ENCODE assay signal across 8 cellular contexts in genomic region chr16:25257956-25258855, GRCh38. TPM values are rescaled to one million over a fixed set of nuclear protein-coding genes. Genes with fewer than 3 reads are reported as not detected.
DNase-seq lines count a peak whose midpoint lies in the region; TF ChIP-seq lines count a peak whose summit lies in the region.

No MANE protein-coding gene starts in this region.

- H3K4me1 ChIP-seq in GM23248 (ENCODE audit: insufficient read depth) (peaks cover 22% of the 10 kb centered on the region), Karpas-422 (ENCODE audit: low read length) (peaks cover 31% of the 10 kb centered on the region), neuron (ENCODE audit: insufficient read depth, low read length) (peaks cover 33% of the 10 kb centered on the region), subcutaneous abdominal adipose tissue (ENCODE audit: control insufficient read depth in 5 of 5, insufficient read depth in 5 of 5, low read length in 5 of 5) (peaks cover 7 to 37% (median 34%) of the 10 kb centered on the region in 5 donors)

- H3K9me2 ChIP-seq in GM23248 (ENCODE audit: insufficient read depth), result no peaks in the 10 kb centered on the region
- H3K9me2 ChIP-seq in Karpas-422 (replicated peaks; ENCODE audit: insufficient read depth, low read length), result no peaks in the 10 kb centered on the region

- peak overlapping the region; percentile 84 for H3K27ac ChIP-seq in GM23248
- peak overlapping the region; percentile 80 for H3K27ac ChIP-seq in Karpas-422 (ENCODE audit: low read length)
- H3K27ac ChIP-seq in subcutaneous abdominal adipose tissue (ENCODE audit: low read depth, low read length), result peak overlapping the region; percentile 79

- in situ Hi-C loops in GM23248 (cut with MboI), result loop anchor here (25.0 kb wide), 1 partner anchor 1854 kb away; no protein-coding TSS in a partner anchor

- no peaks in the 10 kb centered on the region for H3K27me3 ChIP-seq in GM23248 (replicated peaks; ENCODE audit: insufficient read depth)
- H3K27me3 ChIP-seq in Karpas-422 (ENCODE audit: low read length), result no peaks in the 10 kb centered on the region
- H3K27me3 ChIP-seq in neuron (ENCODE audit: insufficient read depth, low read length), result no peaks in the 10 kb centered on the region
- no peaks in the 10 kb centered on the region for H3K27me3 ChIP-seq in subcutaneous abdominal adipose tissue (ENCODE audit: control insufficient read depth in 5 of 5, insufficient read depth in 4 of 5, low read length in 5 of 5)

- H4K20me1 ChIP-seq in GM23248 (ENCODE audit: insufficient read depth), result no peaks in the 10 kb centered on the region; the same call in 1 of the 2 replicates
- H4K20me1 ChIP-seq in Karpas-422 (ENCODE audit: insufficient read depth, low read depth, low read length), result peaks cover 27% of the 10 kb centered on the region; the same call in 1 of the 2 replicates

- peak; percentile 82 for DNase-seq in EH (ENCODE audit: low read depth)
- DNase-seq in GM23248, result peak; percentile 80
- DNase-seq in Karpas-422, result peak; percentile 95
- peak; percentile 80 for DNase-seq in RPMI7951 (ENCODE audit: low read depth)
- DNase-seq in activated effector memory CD4-positive, alpha-beta T cell treated with anti-CD3 and anti-CD28 coated beads, Interleukin-2, amount 50 U/mL, for 16 hours, result peak; percentile 90
- peak; percentile 91 for DNase-seq in fibroblast of villous mesenchyme (ENCODE audit: low read depth)

- H3K36me3 ChIP-seq in GM23248 (ENCODE audit: low read depth) (no peaks in the 10 kb centered on the region), Karpas-422 (ENCODE audit: insufficient read depth, low read length) (no peaks in the 10 kb centered on the region; the same call in 1 of the 2 replicates), neuron (ENCODE audit: insufficient read depth, low read length) (peaks cover 22% of the 10 kb centered on the region), subcutaneous abdominal adipose tissue (ENCODE audit: control insufficient read depth in 5 of 5, insufficient read depth in 5 of 5, low read length in 5 of 5) (peaks cover 6 to 13% (median 10%) of the 10 kb centered on the region in 5 donors)

- H3K9me3 ChIP-seq in GM23248 (ENCODE audit: low read depth) (no peaks in the 10 kb centered on the region), Karpas-422 (ENCODE audit: low read length) (no peaks in the 10 kb centered on the region), neuron (ENCODE audit: low read length) (no peaks in the 10 kb centered on the region), subcutaneous abdominal adipose tissue (ENCODE audit: control insufficient read depth in 5 of 5, low read length in 5 of 5) (no peaks in the 10 kb centered on the region)

- peak overlapping the region; percentile 83 for H3K4me3 ChIP-seq in GM23248
- peak overlapping the region; percentile 86 for H3K4me3 ChIP-seq in Karpas-422 (ENCODE audit: low read length)
- peak overlapping the region; percentile 85 for H3K4me3 ChIP-seq in fibroblast of villous mesenchyme (ENCODE audit: low read depth, low read length)
- peak overlapping the region; percentile 56 for H3K4me3 ChIP-seq in neuron (ENCODE audit: low read length)
- H3K4me3 ChIP-seq in subcutaneous abdominal adipose tissue (ENCODE audit: low read depth in 1 of 5, low read length in 5 of 5), result peak overlapping the region; percentile 85 to 88 (median 86)

- H3K9ac ChIP-seq in GM23248, result peak overlapping the region; percentile 94
- peak overlapping the region; percentile 90 for H3K9ac ChIP-seq in Karpas-422 (ENCODE audit: low read length)
- H3K9ac ChIP-seq in subcutaneous abdominal adipose tissue (ENCODE audit: low read length in 5 of 5), result peak overlapping the region; percentile 26 to 93 (median 88)

- peak overlapping the region; percentile 92 for H2AFZ ChIP-seq in GM23248
- H2AFZ ChIP-seq in Karpas-422 (ENCODE audit: low read length), result peak overlapping the region; percentile 53; the same call in 1 of the 2 replicates
- H2AFZ ChIP-seq in neuron (ENCODE audit: low read depth, low read length), result peak overlapping the region; percentile 60

- peaks cover 20% of the 10 kb centered on the region; the same call in 1 of the 2 replicates for H3F3A ChIP-seq in GM23248 (ENCODE audit: insufficient read depth)

- WGBS in GM23248 (ENCODE audit: low coverage in 1 of 2, low lambda C conversion rate in 2 of 2, missing lambda C conversion rate in 2 of 2), 2 experiments, result 4 to 6% methylated on average over 32 to 40 of the region's 57 CpGs

- TF ChIP-seq CTCF in fibroblast of villous mesenchyme (IDR thresholded peaks at IDR 0.05; ENCODE audit: insufficient read depth, low read depth, low read length), result peak; percentile 4

- H3K4me2 ChIP-seq in GM23248 (ENCODE audit: unreplicated experiment), result peak overlapping the region; percentile 94
- H3K4me2 ChIP-seq in Karpas-422 (ENCODE audit: low read depth, low read length, poor library complexity, severe bottlenecking), result peak overlapping the region; percentile 99

- H3K79me2 ChIP-seq in GM23248 (ENCODE audit: insufficient read depth) (peaks cover 68% of the 10 kb centered on the region), Karpas-422 (ENCODE audit: low read length) (peaks cover 64% of the 10 kb centered on the region)

RNA-seq across cellular contexts. Expression of gene ZKSCAN2, which starts 0.6 kb away (rescaled TPM):
- 1.4 and 2.3 TPM in 2 replicates for total RNA-seq in GM23248 (2014; rRNA removed; shearing (Covaris generic))
- 1.0 and 1.2 TPM in 2 replicates for polyA plus RNA-seq in GM23248 (2016; fragmentation: Nextera tagmentation; extraction: Ambion mirVana)
- 4.1 and 5.8 TPM in 2 replicates for total RNA-seq in Karpas-422 (2014; rRNA removed; shearing (Covaris generic); ENCODE audit: low replicate concordance)
- 2.2 and 2.5 TPM in 2 replicates for total RNA-seq in RPMI7951 (2014; rRNA removed; shearing (Covaris generic))
- 4.8 and 6.0 TPM in 2 replicates for total RNA-seq in fibroblast of villous mesenchyme

RNA-seq across cellular contexts. Expression of gene AQP8, which starts 41.5 kb away (rescaled TPM):
- not detected in 2 replicates for total RNA-seq in GM23248 (2014; rRNA removed; shearing (Covaris generic))
- not detected in 2 replicates for polyA plus RNA-seq in GM23248 (2016; fragmentation: Nextera tagmentation; extraction: Ambion mirVana)
- total RNA-seq in Karpas-422 (2014; rRNA removed; shearing (Covaris generic); ENCODE audit: low replicate concordance), result not detected in 2 replicates
- not detected in 2 replicates for total RNA-seq in RPMI7951 (2014; rRNA removed; shearing (Covaris generic))
- not detected in 2 replicates for total RNA-seq in fibroblast of villous mesenchyme

Comparison
In these comparisons a context has a peak if more than half of its experiments do, and no peak if none do; other contexts are left out.
1. Peak in every context shown above with its lines: DNase-seq, H3K4me3 ChIP-seq and H3K27ac ChIP-seq.